In the genomic region with DNA sequence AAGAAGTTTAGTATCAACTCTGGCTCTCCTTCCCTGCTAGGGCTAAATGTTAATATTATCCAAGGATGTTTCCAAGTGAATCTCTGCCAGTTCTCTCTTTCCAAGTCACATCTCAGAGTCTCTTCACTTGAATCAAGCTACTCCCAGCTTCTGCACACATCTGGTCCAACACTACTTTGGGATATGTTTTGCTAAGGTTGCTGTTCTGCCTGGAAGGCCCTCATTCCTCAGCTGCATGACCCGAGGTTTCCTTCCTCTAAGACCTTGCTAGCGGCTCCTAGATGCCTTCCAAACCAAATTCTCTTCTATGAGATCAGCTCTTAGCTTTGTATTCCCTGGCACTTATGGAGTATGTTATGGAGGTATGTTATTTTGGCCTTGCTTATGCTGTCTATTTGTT, we compare ENCODE assay signal across 17 cellular contexts.
DNase-seq lines count a peak whose midpoint lies in the region; ATAC-seq and TF ChIP-seq lines count a peak whose summit lies in the region.
"Had no signal": no experiment of that assay in that cellular context is flagged by ENCODE, and none has a peak within 500 bp of the region (broad histone marks: within the 10 kb centered on the region; RNA-seq: fewer than 3 reads in every experiment).

No MANE protein-coding gene starts in this region.

- no peak overlapping the region for H3K4me2 ChIP-seq in smooth muscle cell

- no peaks in the 10 kb centered on the region for H3K79me2 ChIP-seq in smooth muscle cell (ENCODE audit: low read depth)

- WGBS in smooth muscle cell (ENCODE audit: low lambda C conversion rate), result 82% methylated on average over 2 of the region's 2 CpGs

- H3K27ac ChIP-seq in smooth muscle cell (ENCODE audit: low read depth), result no peak overlapping the region

- no peak for ATAC-seq in HG03342 (IDR thresholded peaks at IDR 0.05; ENCODE audit: unreplicated experiment)
- ATAC-seq: Right ventricle myocardium inferior had no signal

- no peaks in the 10 kb centered on the region for H3K36me3 ChIP-seq in adipocyte (ENCODE audit: control insufficient read depth, insufficient read depth, low read length, severe bottlenecking)
- no peaks in the 10 kb centered on the region for H3K36me3 ChIP-seq in smooth muscle cell (ENCODE audit: low read depth)
- H3K36me3 ChIP-seq: BE2C had no signal

- TF ChIP-seq CTCF in fibroblast of villous mesenchyme (IDR thresholded peaks at IDR 0.05; ENCODE audit: insufficient read depth, low read depth, low read length) (no peak), smooth muscle cell (IDR thresholded peaks at IDR 0.05; ENCODE audit: borderline replicate concordance, insufficient read depth, poor library complexity, severe bottlenecking) (no peak), GM10248 (IDR thresholded peaks at IDR 0.05; ENCODE audit: control extremely low read depth, extremely low read depth, low read depth, missing control alignments) (no peak)

- no peaks in the 10 kb centered on the region for H3F3A ChIP-seq in smooth muscle cell (ENCODE audit: low read depth)

- peak overlapping the region; percentile 3 for H2AFZ ChIP-seq in smooth muscle cell (ENCODE audit: low read depth)

- DNase-seq in EH (ENCODE audit: low read depth), result peak; percentile 18
- no peak for DNase-seq in adipocyte (ENCODE audit: low read depth)
- peak; percentile 11 for DNase-seq in fibroblast of villous mesenchyme (ENCODE audit: low read depth)
- no peak for DNase-seq in smooth muscle cell (lab: John Stamatoyannopoulos, UW; ENCODE audit: unreplicated experiment)
- no peak for DNase-seq in GM10248 (ENCODE audit: extremely low spot score)
- no peak for DNase-seq in AG08396 (ENCODE audit: low spot score)
- DNase-seq: ACHN; BE2C; CD4-positive, alpha-beta memory T cell; KBM-7; NCI-H1048; NCI-H1694; NCI-H2107; NCI-H345; NCI-H748 treated with DMSO at 0.1 percent for 48 hours had no signal

- H4K20me1 ChIP-seq in smooth muscle cell (ENCODE audit: low read depth), result no peaks in the 10 kb centered on the region

- CTCF ChIA-PET in GM10248 (lab: Yijun Ruan, JAX), result no interaction called here

- H3K9ac ChIP-seq in adipocyte (ENCODE audit: low read length) (no peak overlapping the region), smooth muscle cell (ENCODE audit: low read depth) (no peak overlapping the region)

- POLR2A ChIA-PET in GM10248 (lab: Yijun Ruan, JAX), result no interaction called here

- peaks cover 15% of the 10 kb centered on the region for H3K4me1 ChIP-seq in adipocyte (ENCODE audit: control insufficient read depth, insufficient read depth, low read length)
- no peaks in the 10 kb centered on the region for H3K4me1 ChIP-seq in smooth muscle cell (ENCODE audit: low read depth)
- H3K4me1 ChIP-seq: BE2C had no signal

- H3K9me3 ChIP-seq in adipocyte (ENCODE audit: control insufficient read depth, low read length), result peaks cover 2% of the 10 kb centered on the region
- no peaks in the 10 kb centered on the region for H3K9me3 ChIP-seq in smooth muscle cell (replicated peaks; ENCODE audit: low read depth)
- H3K9me3 ChIP-seq: BE2C had no signal

- no peaks in the 10 kb centered on the region for H3K27me3 ChIP-seq in adipocyte (replicated peaks; ENCODE audit: control insufficient read depth, insufficient read depth, low read length)
- no peaks in the 10 kb centered on the region for H3K27me3 ChIP-seq in smooth muscle cell (ENCODE audit: low read depth)
- H3K27me3 ChIP-seq: BE2C had no signal

- H3K4me3 ChIP-seq in adipocyte (ENCODE audit: low read length), result peak overlapping the region; percentile 25
- no peak overlapping the region for H3K4me3 ChIP-seq in fibroblast of villous mesenchyme (ENCODE audit: low read depth, low read length)
- H3K4me3 ChIP-seq in smooth muscle cell, result no peak overlapping the region

Comparison
In these comparisons a context has a peak if more than half of its experiments do, and no peak if none do; other contexts are left out.
1. DNase-seq: peak in EH (single experiment) and fibroblast of villous mesenchyme (single experiment); none in adipocyte (single experiment), smooth muscle cell (single experiment), GM10248 (single experiment) and AG08396 (single experiment).